In genomic region chr5:67165524-67166459, GRCh38 we compare ENCODE assay signal across 8 cellular contexts. TPM values are rescaled to one million over a fixed set of nuclear protein-coding genes. Genes with fewer than 3 reads are reported as not detected.
A peak's percentile ranks its signal among the peaks of the same experiment; 100 is the strongest.
DNase-seq lines count a peak whose midpoint lies in the region; ATAC-seq and TF ChIP-seq lines count a peak whose summit lies in the region.

No MANE protein-coding gene starts in this region.

- peak; percentile 85 for DNase-seq in AG20443 (ENCODE audit: low spot score)
- DNase-seq in activated CD4-positive, alpha-beta T cell treated with anti-CD3 and anti-CD28 coated beads, Interleukin-2, amount 50 U/mL, for 1 hour = peak; percentile 81
- DNase-seq in coronary artery (ENCODE audit: low spot score) = peak; percentile 84
- peak; percentile 76 to 82 (median 82) for DNase-seq in right lobe of liver
- peak; percentile 75 for DNase-seq in stimulated activated CD4-positive, alpha-beta T cell treated with anti-CD3 and anti-CD28 coated beads, Interleukin-4, amount 100 ng/mL, for 1 hour
- DNase-seq in NCI-H1694 (lab: John Stamatoyannopoulos, UW) = no peak

- H3K9me3 ChIP-seq in HUES6 (ENCODE audit: control insufficient read depth, insufficient read depth, low read depth, low read length) (no peaks in the 10 kb centered on the region), right lobe of liver (no peaks in the 10 kb centered on the region)

- WGBS in right lobe of liver (ENCODE audit: insufficient coverage, low coverage, low lambda C conversion rate, missing lambda C conversion rate) = 38% methylated on average over 15 of the region's 36 CpGs

- ATAC-seq in GM19467 (IDR thresholded peaks at IDR 0.05; ENCODE audit: unreplicated experiment) (peak; percentile 82), right lobe of liver (peak; percentile 82 to 91 (median 82))

- TF ChIP-seq CTCF in coronary artery (IDR thresholded peaks at IDR 0.05) = peak; percentile 54
- TF ChIP-seq CTCF in right lobe of liver (IDR thresholded peaks at IDR 0.05) = peak; percentile 46 to 54 (median 52)

- H3K4me3 ChIP-seq in HUES6 (ENCODE audit: low read depth, low read length) (peak overlapping the region; percentile 38), coronary artery (peak overlapping the region; percentile 65), right lobe of liver (peak overlapping the region; percentile 26 to 36 (median 30))

- H3K36me3 ChIP-seq in HUES6 (ENCODE audit: control insufficient read depth, insufficient read depth, low read length) (0 out of 2 replicates have a peak, but pooled peaks cover 8% of the 10 kb centered on the region), right lobe of liver (peaks cover 0 to 30% (median 14%) of the 10 kb centered on the region in 4 donors)

- H3K27me3 ChIP-seq in HUES6 (ENCODE audit: control insufficient read depth, insufficient read depth, low read length) = no peaks in the 10 kb centered on the region
- no peaks in the 10 kb centered on the region for H3K27me3 ChIP-seq in right lobe of liver

- H3K9ac ChIP-seq in HUES6 (ENCODE audit: low read length) = peak overlapping the region; percentile 84

- H3K27ac ChIP-seq in HUES6 (ENCODE audit: low read depth, low read length) (peak overlapping the region; percentile 74), coronary artery (peak overlapping the region; percentile 29 to 82), right lobe of liver (peak overlapping the region; percentile 59 to 88 (median 76))

- no peak for TF ChIP-seq POLR2A in right lobe of liver (IDR thresholded peaks at IDR 0.05)

- intact Hi-C loops in right lobe of liver (cut with DNase I) = no loop called here

- H3K4me1 ChIP-seq in HUES6 (ENCODE audit: control insufficient read depth, insufficient read depth, low read length) (peaks cover 16% of the 10 kb centered on the region), right lobe of liver (no peaks in the 10 kb centered on the region)

RNA-seq across cellular contexts. Expression of gene CD180, which starts 30.8 kb away (rescaled TPM):
- 1 to 10 TPM in 2 of 6 experiments, under 1 TPM in 4; 0.44 to 3.3 (median 0.67) TPM for total RNA-seq in right lobe of liver
